In genomic region chr6:23655502-23655901, GRCh38 we compare ENCODE assay signal across 16 cellular contexts.
"Had no signal": no experiment of that assay in that cellular context is flagged by ENCODE, and none has a peak within 500 bp of the region (broad histone marks: within the 10 kb centered on the region; RNA-seq: fewer than 3 reads in every experiment).

No MANE protein-coding gene starts in this region.

- DNase-seq: activated CD4-positive, alpha-beta T cell treated with anti-CD3 and anti-CD28 coated beads for 1 hour; activated CD4-positive, alpha-beta T cell treated with anti-CD3 and anti-CD28 coated beads, Interleukin-2, amount 50 U/mL, for 48 hours; activated gamma-delta T cell treated with Interleukin-2 at 50 U/mL for 16 hours; activated T-cell treated with anti-CD3 and anti-CD28 coated beads for 4 hours; adrenal gland; effector CD4-positive, alpha-beta T cell; naive B cell; ovary; stimulated activated CD4-positive, alpha-beta T cell treated with anti-CD3 and anti-CD28 coated beads, Interleukin-4, amount 100 ng/mL, for 1 hour; stomach; testis; WERI-Rb-1 had no signal

- H3K27me3 Mint-ChIP-seq: memory B cell, type B pancreatic cell had no signal

- H3K9me3 Mint-ChIP-seq: activated naive CD4-positive, alpha-beta T cell treated with anti-CD3 and anti-CD28 coated beads, Interleukin-2, amount 50 U/mL, for 72 hours; activated T-helper 1 cell treated with anti-CD3 and anti-CD28 coated beads, Interleukin-12 subunit alpha, Interleukin-12 subunit beta, Interleukin-2, Interleukin-4 antibody, amounts not matched to agents 30 ng/mL and 10 ng/mL and 1 ng/mL, durations not matched to agents 14 hours and 24 hours and 36 hours; naive B cell; type B pancreatic cell had no signal

- H3K27ac Mint-ChIP-seq: activated naive CD4-positive, alpha-beta T cell treated with anti-CD3 and anti-CD28 coated beads, Interleukin-2, amount 50 U/mL, for 72 hours; activated T-helper 1 cell treated with anti-CD3 and anti-CD28 coated beads, Interleukin-12 subunit alpha, Interleukin-12 subunit beta, Interleukin-2, Interleukin-4 antibody, amounts not matched to agents 30 ng/mL and 10 ng/mL and 1 ng/mL, durations not matched to agents 14 hours and 24 hours and 36 hours; memory B cell; naive B cell had no signal

- H3K36me3 Mint-ChIP-seq: activated naive CD4-positive, alpha-beta T cell treated with anti-CD3 and anti-CD28 coated beads, Interleukin-2, amount 50 U/mL, for 72 hours; memory B cell; naive B cell; type B pancreatic cell had no signal

- H3K4me1 Mint-ChIP-seq: memory B cell, naive B cell had no signal

- H3K4me3 Mint-ChIP-seq: activated T-helper 1 cell treated with anti-CD3 and anti-CD28 coated beads, Interleukin-12 subunit alpha, Interleukin-12 subunit beta, Interleukin-2, Interleukin-4 antibody, amounts not matched to agents 30 ng/mL and 10 ng/mL and 1 ng/mL, durations not matched to agents 14 hours and 24 hours and 36 hours; memory B cell; naive B cell had no signal
